Comparison of ENCODE assay signal across 16 cellular contexts in genomic region chrX:13808865-13809264, GRCh38. TPM values are rescaled to one million over a fixed set of nuclear protein-coding genes. Genes with fewer than 3 reads are reported as not detected.
"Had no signal": no experiment of that assay in that cellular context is flagged by ENCODE, and none has a peak within 500 bp of the region (broad histone marks: within the 10 kb centered on the region; RNA-seq: fewer than 3 reads in every experiment).

No MANE protein-coding gene starts in this region.

- H3K4me1 ChIP-seq: body of pancreas, left ventricle myocardium inferior had no signal

- H3K36me3 ChIP-seq: left ventricle myocardium inferior had no signal

- H3K27me3 Mint-ChIP-seq: activated CD4-positive, alpha-beta T cell treated with anti-CD3 and anti-CD28 coated beads for 36 hours had no signal

- DNase-seq: activated CD4-positive, alpha-beta memory T cell treated with anti-CD3 and anti-CD28 coated beads, Interleukin-2, amount 10 ng/mL, durations not matched to agents 7 days and 5 days; activated CD4-positive, alpha-beta T cell treated with anti-CD3 and anti-CD28 coated beads for 36 hours; activated naive CD4-positive, alpha-beta T cell treated with anti-CD3 and anti-CD28 coated beads, Interleukin-2, amount 50 U/mL, for 16 hours; activated T-cell treated with anti-CD3 and anti-CD28 coated beads, Interleukin-2, amount 50 U/mL, for 24 hours; body of pancreas; endodermal cell; hypothalamus; left ventricle myocardium inferior; mesenchymal stem cell; nucleus accumbens; posterior cingulate gyrus; retina; T-helper 2 cell had no signal

- H3K4me1 Mint-ChIP-seq: activated CD4-positive, alpha-beta memory T cell treated with anti-CD3 and anti-CD28 coated beads, Interleukin-2, amount 10 ng/mL, durations not matched to agents 7 days and 5 days; activated CD4-positive, alpha-beta T cell treated with anti-CD3 and anti-CD28 coated beads for 36 hours; nephron; stimulated activated effector memory CD8-positive, alpha-beta T cell treated with anti-CD3 and anti-CD28 coated beads, Interleukin-12 subunit alpha, Interleukin-12 subunit beta, amount 100 ng/mL, for 72 hours had no signal

- H3K4me3 ChIP-seq: body of pancreas, left ventricle myocardium inferior had no signal

- H3K27ac Mint-ChIP-seq: activated CD4-positive, alpha-beta memory T cell treated with anti-CD3 and anti-CD28 coated beads, Interleukin-2, amount 10 ng/mL, durations not matched to agents 7 days and 5 days; activated CD4-positive, alpha-beta T cell treated with anti-CD3 and anti-CD28 coated beads for 36 hours; activated T-cell treated with anti-CD3 and anti-CD28 coated beads, Interleukin-2, amount 50 U/mL, for 24 hours; endodermal cell; nephron; stimulated activated effector memory CD8-positive, alpha-beta T cell treated with anti-CD3 and anti-CD28 coated beads, Interleukin-12 subunit alpha, Interleukin-12 subunit beta, amount 100 ng/mL, for 72 hours had no signal

- FAIRE-seq: urothelium cell line had no signal

- H3K36me3 Mint-ChIP-seq: stimulated activated effector memory CD8-positive, alpha-beta T cell treated with anti-CD3 and anti-CD28 coated beads, Interleukin-12 subunit alpha, Interleukin-12 subunit beta, amount 100 ng/mL, for 72 hours had no signal

- H3K27ac ChIP-seq: body of pancreas, left ventricle myocardium inferior had no signal

- H3K9me3 Mint-ChIP-seq: activated CD4-positive, alpha-beta memory T cell treated with anti-CD3 and anti-CD28 coated beads, Interleukin-2, amount 10 ng/mL, durations not matched to agents 7 days and 5 days; activated T-cell treated with anti-CD3 and anti-CD28 coated beads, Interleukin-2, amount 50 U/mL, for 24 hours; stimulated activated effector memory CD8-positive, alpha-beta T cell treated with anti-CD3 and anti-CD28 coated beads, Interleukin-12 subunit alpha, Interleukin-12 subunit beta, amount 100 ng/mL, for 72 hours had no signal

- H3K27me3 ChIP-seq: body of pancreas had no signal

- H3K9me3 ChIP-seq: body of pancreas, left ventricle myocardium inferior had no signal

- H3K4me3 Mint-ChIP-seq: activated CD4-positive, alpha-beta memory T cell treated with anti-CD3 and anti-CD28 coated beads, Interleukin-2, amount 10 ng/mL, durations not matched to agents 7 days and 5 days; activated CD4-positive, alpha-beta T cell treated with anti-CD3 and anti-CD28 coated beads for 36 hours; activated T-cell treated with anti-CD3 and anti-CD28 coated beads, Interleukin-2, amount 50 U/mL, for 24 hours; endodermal cell; nephron; stimulated activated effector memory CD8-positive, alpha-beta T cell treated with anti-CD3 and anti-CD28 coated beads, Interleukin-12 subunit alpha, Interleukin-12 subunit beta, amount 100 ng/mL, for 72 hours had no signal

RNA-seq across cellular contexts. Expression of gene GPM6B, which starts 8.0 kb away (rescaled TPM):
- total RNA-seq: activated CD4-positive, alpha-beta memory T cell treated with anti-CD3 and anti-CD28 coated beads, Interleukin-2, amount 10 ng/mL, durations not matched to agents 7 days and 5 days had no signal
